In the genomic region with DNA sequence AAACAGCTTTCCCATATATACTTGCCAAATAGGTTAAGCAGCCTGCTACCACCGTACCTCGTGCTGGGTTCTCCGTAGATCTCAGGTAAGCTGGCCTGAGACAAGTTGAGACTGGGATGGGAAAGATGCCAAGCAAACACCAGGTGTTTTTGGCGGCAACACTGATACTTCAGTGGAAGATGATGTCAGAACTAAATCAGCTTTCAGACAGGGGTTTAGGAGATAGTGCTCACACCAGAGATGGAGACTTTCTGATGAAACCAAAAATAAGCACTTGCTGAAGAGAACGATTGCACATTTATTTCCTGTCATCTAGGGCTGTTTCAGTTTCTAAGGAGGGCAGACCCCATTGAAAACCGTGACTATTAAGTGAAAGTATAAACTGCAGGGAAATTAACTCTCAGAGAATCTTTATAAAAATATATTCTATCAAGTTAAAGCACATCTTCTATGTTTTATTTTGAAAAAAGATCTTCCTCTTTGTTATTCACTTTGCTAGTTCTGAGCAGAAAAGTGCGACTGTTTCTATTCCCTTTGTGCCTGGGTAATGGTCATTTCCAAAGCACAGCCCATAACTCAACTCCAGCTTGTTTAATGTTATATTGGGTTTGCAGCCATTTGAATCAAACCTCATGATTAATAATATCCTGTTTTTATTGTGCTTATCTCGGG, we compare ENCODE assay signal across 8 cellular contexts.
DNase-seq lines count a peak whose midpoint lies in the region; ATAC-seq, FAIRE-seq and TF ChIP-seq lines count a peak whose summit lies in the region.

No MANE protein-coding gene starts in this region.

- CTCF ChIA-PET in activated naive CD4-positive, alpha-beta T cell treated with anti-CD3 and anti-CD28 coated beads for 36 hours (lab: Charles Lee): no interaction called here

- H3K27ac Mint-ChIP-seq in activated naive CD4-positive, alpha-beta T cell treated with anti-CD3 and anti-CD28 coated beads for 36 hours: no peak overlapping the region

- H3K36me3 Mint-ChIP-seq in activated naive CD4-positive, alpha-beta T cell treated with anti-CD3 and anti-CD28 coated beads for 36 hours (ENCODE audit: low read depth): no peaks in the 10 kb centered on the region

- H3K4me3 ChIP-seq in fibroblast of the aortic adventitia (ENCODE audit: low read depth, low read length) (no peak overlapping the region), upper lobe of right lung (no peak overlapping the region)

- TF ChIP-seq CTCF in fibroblast of the aortic adventitia (IDR thresholded peaks at IDR 0.05; ENCODE audit: insufficient read depth, low read length): no peak
- TF ChIP-seq CTCF in D721Med (IDR thresholded peaks at IDR 0.05; ENCODE audit: insufficient read depth, missing control alignments): no peak
- no peak for TF ChIP-seq CTCF in upper lobe of right lung (IDR thresholded peaks at IDR 0.05)

- H3K27ac ChIP-seq in upper lobe of right lung: no peak overlapping the region

- no peaks in the 10 kb centered on the region for H3K9me3 Mint-ChIP-seq in activated naive CD4-positive, alpha-beta T cell treated with anti-CD3 and anti-CD28 coated beads for 36 hours

- no peak overlapping the region for H3K4me3 Mint-ChIP-seq in activated naive CD4-positive, alpha-beta T cell treated with anti-CD3 and anti-CD28 coated beads for 36 hours

- no peak for FAIRE-seq in D721Med (lab: Jason Lieb, UNC)

- H3K4me1 Mint-ChIP-seq in activated naive CD4-positive, alpha-beta T cell treated with anti-CD3 and anti-CD28 coated beads for 36 hours (ENCODE audit: low read depth): peaks cover 16% of the 10 kb centered on the region

- no peaks in the 10 kb centered on the region for H3K4me1 ChIP-seq in upper lobe of right lung

- peaks cover 5% of the 10 kb centered on the region for H3K27me3 Mint-ChIP-seq in activated naive CD4-positive, alpha-beta T cell treated with anti-CD3 and anti-CD28 coated beads for 36 hours (ENCODE audit: low read depth)

- DNase-seq in activated naive CD4-positive, alpha-beta T cell treated with anti-CD3 and anti-CD28 coated beads for 36 hours: peak; percentile 24
- no peak for DNase-seq in activated naive CD4-positive, alpha-beta T cell treated with anti-CD3 and anti-CD28 coated beads, Interleukin-2, amount 50 U/mL, for 16 hours
- DNase-seq in NCI-H2107 treated with DMSO at 0.1 percent for 48 hours (lab: John Stamatoyannopoulos, UW; ENCODE audit: unreplicated experiment): peak; percentile 94
- peak; percentile 45 for DNase-seq in fibroblast of the aortic adventitia (ENCODE audit: low read depth)
- no peak for DNase-seq in activated effector memory CD4-positive, alpha-beta T cell treated with Interleukin-2 at 50 U/mL for 16 hours
- no peak for DNase-seq in D721Med (ENCODE audit: insufficient read length, low spot score)
- no peak for DNase-seq in upper lobe of right lung

- ATAC-seq in HG02885 (IDR thresholded peaks at IDR 0.05; ENCODE audit: poor library complexity, unreplicated experiment) (peak; percentile 100), upper lobe of right lung (no peak)

- intact Hi-C loops in activated naive CD4-positive, alpha-beta T cell treated with anti-CD3 and anti-CD28 coated beads for 36 hours (cut with micrococcal nuclease): loop anchor here (1.0 kb wide), 1 partner anchor 140 kb away; no protein-coding TSS in a partner anchor
- intact Hi-C loops in upper lobe of right lung (cut with DNase I): no loop called here

- peaks cover 12% of the 10 kb centered on the region for H3K36me3 ChIP-seq in upper lobe of right lung

- H3K27me3 ChIP-seq in upper lobe of right lung: no peaks in the 10 kb centered on the region

- no peaks in the 10 kb centered on the region for H3K9me3 ChIP-seq in upper lobe of right lung

Comparison
In these comparisons a context has a peak if more than half of its experiments do, and no peak if none do; other contexts are left out.
1. DNase-seq: peak in activated naive CD4-positive, alpha-beta T cell treated with anti-CD3 and anti-CD28 coated beads for 36 hours (single experiment), NCI-H2107 treated with DMSO at 0.1 percent for 48 hours (single experiment) and fibroblast of the aortic adventitia (single experiment); none in activated naive CD4-positive, alpha-beta T cell treated with anti-CD3 and anti-CD28 coated beads, Interleukin-2, amount 50 U/mL, for 16 hours (single experiment), activated effector memory CD4-positive, alpha-beta T cell treated with Interleukin-2 at 50 U/mL for 16 hours (single experiment), D721Med (single experiment) and upper lobe of right lung (single experiment).